8 cellular contexts compared by ENCODE assay signal in genomic region chr17:3724373-3725077, GRCh38. TPM values are rescaled to one million over a fixed set of nuclear protein-coding genes. Genes with fewer than 3 reads are reported as not detected.
DNase-seq lines count a peak whose midpoint lies in the region; ATAC-seq lines count a peak whose summit lies in the region.

No MANE protein-coding gene starts in this region.

- peaks cover 63% of the 10 kb centered on the region for H3K4me1 Mint-ChIP-seq in activated CD8-positive, alpha-beta memory T cell treated with anti-CD3 and anti-CD28 coated beads, Interleukin-2, amount 10 ng/mL, durations not matched to agents 7 days and 5 days
- peaks cover 51% of the 10 kb centered on the region for H3K4me1 Mint-ChIP-seq in activated CD4-positive, alpha-beta memory T cell treated with anti-CD3 and anti-CD28 coated beads for 36 hours (ENCODE audit: low read depth)
- H3K4me1 Mint-ChIP-seq in immature natural killer cell, result peaks cover 28 to 30% of the 10 kb centered on the region in 2 donors

- POLR2A ChIA-PET in activated CD4-positive, alpha-beta memory T cell treated with anti-CD3 and anti-CD28 coated beads for 36 hours (lab: Charles Lee), result interaction anchor here (1.3 to 2.7 kb wide), 3 partner anchors 14 to 56 kb away, joined by 5 to 16 read pairs (median 10); partner anchors contain the start of genes EMC6 and P2RX5

- no peaks in the 10 kb centered on the region for H3K9me3 ChIP-seq in thymus (ENCODE audit: control insufficient read depth)

- no peak for ATAC-seq in activated CD8-positive, alpha-beta memory T cell treated with anti-CD3 and anti-CD28 coated beads, Interleukin-2, amount 10 ng/mL, durations not matched to agents 7 days and 5 days
- no peak for ATAC-seq in HG03460 (IDR thresholded peaks at IDR 0.05; ENCODE audit: unreplicated experiment)

- no peak for DNase-seq in activated CD8-positive, alpha-beta memory T cell treated with anti-CD3 and anti-CD28 coated beads, Interleukin-2, amount 10 ng/mL, durations not matched to agents 7 days and 5 days
- DNase-seq in activated CD8-positive, alpha-beta memory T cell treated with anti-CD3 and anti-CD28 coated beads, Interleukin-2, amount 50 U/mL, for 4 hours, result no peak
- DNase-seq in activated CD4-positive, alpha-beta memory T cell treated with anti-CD3 and anti-CD28 coated beads for 36 hours, result no peak
- DNase-seq in immature natural killer cell (no peak), ecto neural progenitor cell (ENCODE audit: low spot score) (no peak)
- no peak for DNase-seq in stimulated activated naive CD4-positive, alpha-beta T cell treated with Interleukin-2 at 50 U/mL for 16 hours (lab: John Stamatoyannopoulos, UW)

- peaks cover 8% of the 10 kb centered on the region for H3K36me3 ChIP-seq in thymus (ENCODE audit: control insufficient read depth, insufficient read depth)

- no peaks in the 10 kb centered on the region for H3K9me3 Mint-ChIP-seq in activated CD8-positive, alpha-beta memory T cell treated with anti-CD3 and anti-CD28 coated beads, Interleukin-2, amount 10 ng/mL, durations not matched to agents 7 days and 5 days (ENCODE audit: low read depth)
- no peaks in the 10 kb centered on the region for H3K9me3 Mint-ChIP-seq in activated CD4-positive, alpha-beta memory T cell treated with anti-CD3 and anti-CD28 coated beads for 36 hours
- no peaks in the 10 kb centered on the region for H3K9me3 Mint-ChIP-seq in immature natural killer cell

- H3K27ac ChIP-seq in thymus (ENCODE audit: low read depth), result no peak overlapping the region

- no peaks in the 10 kb centered on the region for H3K27me3 ChIP-seq in thymus (ENCODE audit: control insufficient read depth, insufficient read depth)

- peak overlapping the region; percentile 83 for H3K4me3 ChIP-seq in thymus (ENCODE audit: low read length)

- intact Hi-C loops in activated CD4-positive, alpha-beta memory T cell treated with anti-CD3 and anti-CD28 coated beads for 36 hours (cut with micrococcal nuclease), result no loop called here

- CTCF ChIA-PET in activated CD8-positive, alpha-beta memory T cell treated with anti-CD3 and anti-CD28 coated beads, Interleukin-2, amount 10 ng/mL, durations not matched to agents 7 days and 5 days (lab: Charles Lee), result interaction anchor here (0.9 to 3.8 kb wide), 13 partner anchors 11 to 132 kb away, joined by 3 to 28 read pairs (median 6); partner anchors contain the start of gene P2RX5
- CTCF ChIA-PET in activated CD4-positive, alpha-beta memory T cell treated with anti-CD3 and anti-CD28 coated beads for 36 hours (lab: Charles Lee), result interaction anchor here (1.1 to 3.4 kb wide), 7 partner anchors 11 to 122 kb away, joined by 3 to 31 read pairs (median 6); partner anchors contain the start of gene NCBP3

- WGBS in thymus, result 31% methylated on average over 27 of the region's 27 CpGs

- no peaks in the 10 kb centered on the region for H3K27me3 Mint-ChIP-seq in activated CD8-positive, alpha-beta memory T cell treated with anti-CD3 and anti-CD28 coated beads, Interleukin-2, amount 10 ng/mL, durations not matched to agents 7 days and 5 days
- H3K27me3 Mint-ChIP-seq in activated CD4-positive, alpha-beta memory T cell treated with anti-CD3 and anti-CD28 coated beads for 36 hours, result no peaks in the 10 kb centered on the region
- H3K27me3 Mint-ChIP-seq in immature natural killer cell (ENCODE audit: low read depth in 3 of 3), result peaks cover 1 to 11% (median 4%) of the 10 kb centered on the region in 3 donors

- peaks cover 15% of the 10 kb centered on the region for H3K4me1 ChIP-seq in thymus (ENCODE audit: control insufficient read depth, insufficient read depth, low read length)

- H3K4me3 Mint-ChIP-seq in activated CD8-positive, alpha-beta memory T cell treated with anti-CD3 and anti-CD28 coated beads, Interleukin-2, amount 10 ng/mL, durations not matched to agents 7 days and 5 days, result peak overlapping the region; percentile 95
- H3K4me3 Mint-ChIP-seq in activated CD4-positive, alpha-beta memory T cell treated with anti-CD3 and anti-CD28 coated beads for 36 hours, result peak overlapping the region; percentile 97
- peak overlapping the region; percentile 72 to 93 (median 81) for H3K4me3 Mint-ChIP-seq in immature natural killer cell

- peaks cover 59% of the 10 kb centered on the region for H3K36me3 Mint-ChIP-seq in activated CD8-positive, alpha-beta memory T cell treated with anti-CD3 and anti-CD28 coated beads, Interleukin-2, amount 10 ng/mL, durations not matched to agents 7 days and 5 days
- H3K36me3 Mint-ChIP-seq in activated CD4-positive, alpha-beta memory T cell treated with anti-CD3 and anti-CD28 coated beads for 36 hours, result peaks cover 55% of the 10 kb centered on the region
- H3K36me3 Mint-ChIP-seq in immature natural killer cell, result peaks cover 0 to 4% (median 4%) of the 10 kb centered on the region in 3 donors

- H3K27ac Mint-ChIP-seq in activated CD8-positive, alpha-beta memory T cell treated with anti-CD3 and anti-CD28 coated beads, Interleukin-2, amount 10 ng/mL, durations not matched to agents 7 days and 5 days, result peak overlapping the region; percentile 80
- H3K27ac Mint-ChIP-seq in activated CD4-positive, alpha-beta memory T cell treated with anti-CD3 and anti-CD28 coated beads for 36 hours, result peak overlapping the region; percentile 70
- H3K27ac Mint-ChIP-seq in immature natural killer cell, result no peak overlapping the region

RNA-seq across cellular contexts. Expression of gene HASPIN, which starts 0.8 kb away (rescaled TPM):
- 10 to 100 TPM; 30.4 to 31.2 TPM for total RNA-seq in activated CD8-positive, alpha-beta memory T cell treated with anti-CD3 and anti-CD28 coated beads, Interleukin-2, amount 10 ng/mL, durations not matched to agents 7 days and 5 days
- 10 to 100 TPM; 22.0 to 22.7 TPM for total RNA-seq in activated CD4-positive, alpha-beta memory T cell treated with anti-CD3 and anti-CD28 coated beads for 36 hours
- polyA plus RNA-seq in immature natural killer cell, result under 1 TPM in 2 of 3 donors, not detected in 1; 0.20 to 0.47 TPM
- polyA plus RNA-seq in thymus, result 2.3 TPM

RNA-seq across cellular contexts. Expression of gene P2RX5, which starts 28.6 kb away (rescaled TPM):
- total RNA-seq in activated CD8-positive, alpha-beta memory T cell treated with anti-CD3 and anti-CD28 coated beads, Interleukin-2, amount 10 ng/mL, durations not matched to agents 7 days and 5 days, result 10 to 100 TPM; 18.1 to 24.6 TPM
- total RNA-seq in activated CD4-positive, alpha-beta memory T cell treated with anti-CD3 and anti-CD28 coated beads for 36 hours, result 10 to 100 TPM; 37.6 to 43.2 TPM
- 1 to 10 TPM; 5.9 to 8.9 (median 8.4) TPM for polyA plus RNA-seq in immature natural killer cell
- 108 TPM for polyA plus RNA-seq in thymus

RNA-seq across cellular contexts. Expression of gene EMC6, which starts 55.9 kb away (rescaled TPM):
- 10 to 100 TPM; 43.7 to 57.0 TPM for total RNA-seq in activated CD8-positive, alpha-beta memory T cell treated with anti-CD3 and anti-CD28 coated beads, Interleukin-2, amount 10 ng/mL, durations not matched to agents 7 days and 5 days
- total RNA-seq in activated CD4-positive, alpha-beta memory T cell treated with anti-CD3 and anti-CD28 coated beads for 36 hours, result 10 to 100 TPM; 49.3 to 55.4 TPM
- polyA plus RNA-seq in immature natural killer cell (100 to 1,000 TPM; 104 to 137 (median 135) TPM), thymus (68.7 TPM)

RNA-seq across cellular contexts. Expression of gene TAX1BP3, which starts 56.1 kb away (rescaled TPM):
- 10 to 100 TPM; 19.5 to 27.9 TPM for total RNA-seq in activated CD8-positive, alpha-beta memory T cell treated with anti-CD3 and anti-CD28 coated beads, Interleukin-2, amount 10 ng/mL, durations not matched to agents 7 days and 5 days
- total RNA-seq in activated CD4-positive, alpha-beta memory T cell treated with anti-CD3 and anti-CD28 coated beads for 36 hours, result 10 to 100 TPM; 23.7 to 24.5 TPM
- 10 to 100 TPM; 36.1 to 49.2 (median 41.5) TPM for polyA plus RNA-seq in immature natural killer cell
- polyA plus RNA-seq in thymus, result 73.2 TPM

Comparison
In these comparisons a context has a peak if more than half of its experiments do, and no peak if none do; other contexts are left out.
1. H3K27ac Mint-ChIP-seq: peak in activated CD8-positive, alpha-beta memory T cell treated with anti-CD3 and anti-CD28 coated beads, Interleukin-2, amount 10 ng/mL, durations not matched to agents 7 days and 5 days (single experiment) and activated CD4-positive, alpha-beta memory T cell treated with anti-CD3 and anti-CD28 coated beads for 36 hours (single experiment); none in immature natural killer cell (0 of 6).
2. Peak in every context shown above with its lines, with median percentiles within 50 percentile points of each other: H3K4me3 Mint-ChIP-seq.